ENCODE assay signal across 9 cellular contexts in the genomic region with DNA sequence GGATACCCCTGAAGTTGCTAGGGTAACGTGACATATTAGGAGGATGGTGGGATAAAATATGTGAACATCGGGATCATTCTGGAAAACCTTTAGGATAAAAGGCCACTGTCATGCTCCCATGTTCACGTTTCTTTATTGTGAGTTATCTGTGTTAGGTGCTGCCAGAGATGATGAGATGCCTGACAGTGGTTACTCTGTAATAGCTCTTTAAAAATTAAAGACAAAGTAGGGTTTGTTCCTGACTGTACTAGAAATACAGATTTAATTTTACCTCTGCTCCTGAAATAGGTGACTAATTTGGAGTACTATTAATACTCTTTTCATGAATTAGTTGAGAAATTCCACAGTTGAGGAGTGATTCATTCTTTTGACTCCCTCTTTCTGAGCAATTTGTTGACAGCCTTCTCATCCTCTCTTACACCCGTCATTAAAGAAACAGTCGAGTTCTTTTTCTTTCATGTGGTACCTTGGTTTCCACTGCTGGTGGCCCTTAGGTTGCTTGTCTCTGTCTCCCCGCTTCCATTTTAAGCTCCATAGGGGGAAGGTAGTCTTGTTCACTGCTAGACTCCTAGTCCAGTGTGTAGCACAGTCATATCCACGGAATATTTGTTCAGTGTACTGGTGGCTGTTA. TPM values are rescaled to one million over a fixed set of nuclear protein-coding genes. Genes with fewer than 3 reads are reported as not detected.
DNase-seq lines count a peak whose midpoint lies in the region; ATAC-seq and TF ChIP-seq lines count a peak whose summit lies in the region.
"Had no signal": no experiment of that assay in that cellular context is flagged by ENCODE, and none has a peak within 500 bp of the region (broad histone marks: within the 10 kb centered on the region; RNA-seq: fewer than 3 reads in every experiment).

No MANE protein-coding gene starts in this region.

- intact Hi-C loops in colonic mucosa (cut with DNase I) = loop anchor here (10.0 kb wide), 1 partner anchor 46 kb away; no protein-coding TSS in a partner anchor

- CTCF ChIA-PET in T-cell (lab: Charles Lee) = interaction anchor here (0.6 to 4.7 kb wide), 15 partner anchors 9 to 190 kb away, joined by 3 to 32 read pairs (median 5); a partner anchor contains a TSS

- peaks cover 43 to 95% (median 91%) of the 10 kb centered on the region in 11 experiments for H3K36me3 ChIP-seq in BLaER1 treated with 17β-estradiol and CSF1 and Interleukin-3, amounts not matched to agents 10 nM and 100 nM
- H3K36me3 ChIP-seq in colonic mucosa = no peaks in the 10 kb centered on the region
- peaks cover 36% of the 10 kb centered on the region for H3K36me3 ChIP-seq in osteoblast (ENCODE audit: insufficient read depth, low read length)

- ATAC-seq in T-cell (replicated peaks in 1 of 4) (peak; percentile 84 to 87 (median 86)), HG02852 (IDR thresholded peaks at IDR 0.05; ENCODE audit: unreplicated experiment) (no peak), HG03565 (IDR thresholded peaks at IDR 0.05; ENCODE audit: unreplicated experiment) (no peak)

- no peaks in the 10 kb centered on the region for H3K9me3 ChIP-seq in BLaER1 treated with 17β-estradiol and CSF1 and Interleukin-3, amounts not matched to agents 10 nM and 100 nM (replicated peaks in 1 of 11)
- H3K9me3 ChIP-seq in colonic mucosa (no peaks in the 10 kb centered on the region), osteoblast (ENCODE audit: low read depth, low read length) (no peaks in the 10 kb centered on the region)

- peak overlapping the region; percentile 29 to 80 (median 61) for H3K4me3 Mint-ChIP-seq in T-cell

- peaks cover 63 to 70% (median 63%) of the 10 kb centered on the region in 3 donors for H3K4me1 Mint-ChIP-seq in T-cell

- POLR2A ChIA-PET in T-cell (lab: Charles Lee) = interaction anchor here (0.5 to 1.2 kb wide), 7 partner anchors 19 to 119 kb away, joined by 3 to 11 read pairs (median 3); a partner anchor contains a TSS

- H3K27ac ChIP-seq in BLaER1 treated with 17β-estradiol and CSF1 and Interleukin-3, amounts not matched to agents 10 nM and 100 nM = peak overlapping the region in 10 of 11 experiments; percentile 58 to 88 (median 82); a peak in 19 of 22 replicates
- H3K27ac ChIP-seq in colonic mucosa = peak overlapping the region; percentile 84
- peak overlapping the region; percentile 88 for H3K27ac ChIP-seq in osteoblast (ENCODE audit: low read depth, low read length)

- peak overlapping the region; percentile 15 to 78 (median 68); a peak in 18 of 22 replicates for H3K9ac ChIP-seq in BLaER1 treated with 17β-estradiol and CSF1 and Interleukin-3, amounts not matched to agents 10 nM and 100 nM
- H3K9ac ChIP-seq in colonic mucosa (ENCODE audit: low read depth in 2 of 2, low read length in 2 of 2) = peak overlapping the region; percentile 60 to 84

- peaks cover 32% of the 10 kb centered on the region for H3K79me2 ChIP-seq in osteoblast (ENCODE audit: insufficient read depth, low read length)

- DNase-seq in T-cell (peak in 27 of 34 experiments; percentile 10 to 51 (median 33)), colonic mucosa (no peak), osteoblast (ENCODE audit: insufficient read length, low spot score, missing footprints) (peak; percentile 81), SIG-M5 (lab: John Stamatoyannopoulos, UW) (no peak), NCI-H1105 treated with DMSO at 0.1 percent for 48 hours (lab: John Stamatoyannopoulos, UW) (no peak)
- DNase-seq: NCI-H345 had no signal

- H3K27ac Mint-ChIP-seq in T-cell = peak overlapping the region; percentile 92 to 94

- H3K4me3 ChIP-seq in BLaER1 treated with 17β-estradiol and CSF1 and Interleukin-3, amounts not matched to agents 10 nM and 100 nM = peak overlapping the region in 4 of 10 experiments; percentile 14 to 52 (median 32); a peak in 4 of 20 replicates
- no peak overlapping the region for H3K4me3 ChIP-seq in colonic mucosa
- no peak overlapping the region for H3K4me3 ChIP-seq in osteoblast (ENCODE audit: insufficient read depth, low read length)

- H3K9me3 Mint-ChIP-seq in T-cell = no peaks in the 10 kb centered on the region

- no peaks in the 10 kb centered on the region for H3K27me3 ChIP-seq in BLaER1 treated with 17β-estradiol and CSF1 and Interleukin-3, amounts not matched to agents 10 nM and 100 nM
- H3K27me3 ChIP-seq in colonic mucosa (no peaks in the 10 kb centered on the region), osteoblast (ENCODE audit: insufficient read depth, low read length) (no peaks in the 10 kb centered on the region)

- H3K4me1 ChIP-seq in BLaER1 treated with 17β-estradiol and CSF1 and Interleukin-3, amounts not matched to agents 10 nM and 100 nM = peaks cover 47 to 76% (median 66%) of the 10 kb centered on the region in 10 experiments
- H3K4me1 ChIP-seq in colonic mucosa (peaks cover 22% of the 10 kb centered on the region), osteoblast (ENCODE audit: insufficient read depth, low read length) (peaks cover 40% of the 10 kb centered on the region)

- peak overlapping the region; percentile 86 to 98 (median 95) for H3K4me2 ChIP-seq in BLaER1 treated with 17β-estradiol and CSF1 and Interleukin-3, amounts not matched to agents 10 nM and 100 nM
- peak overlapping the region; percentile 47 for H3K4me2 ChIP-seq in osteoblast (ENCODE audit: insufficient read depth, low read length)

- H2AFZ ChIP-seq in osteoblast (ENCODE audit: low read length) = no peak overlapping the region

- TF ChIP-seq CTCF in colonic mucosa (IDR thresholded peaks at IDR 0.05) (no peak), osteoblast (IDR thresholded peaks at IDR 0.05; ENCODE audit: extremely low read depth, low read depth, low read length) (no peak)

- H4K20me1 ChIP-seq in BLaER1 treated with 17β-estradiol and CSF1 and Interleukin-3, amounts not matched to agents 10 nM and 100 nM = peaks cover 9 to 68% (median 34%) of the 10 kb centered on the region in 11 experiments; a peak in 20 of 22 replicates
- H4K20me1 ChIP-seq in osteoblast (ENCODE audit: insufficient read depth, low read length) = no peaks in the 10 kb centered on the region

- no peaks in the 10 kb centered on the region for H3K27me3 Mint-ChIP-seq in T-cell

- H3K36me3 Mint-ChIP-seq in T-cell = peaks cover 14% of the 10 kb centered on the region

RNA-seq across cellular contexts. Expression of a gene that starts 28.4 kb away (rescaled TPM):
- total RNA-seq in T-cell (10 to 100 TPM; 42.6 to 54.9 (median 44.0) TPM), colonic mucosa (10 to 100 TPM; 64.5 to 92.0 TPM), osteoblast (99.9 and 105 TPM in 2 replicates)

RNA-seq across cellular contexts. Expression of a gene that starts 45.4 kb away (rescaled TPM):
- total RNA-seq in T-cell = 10 to 100 TPM; 64.0 to 81.4 (median 72.3) TPM
- total RNA-seq in colonic mucosa = 10 to 100 TPM; 27.2 to 62.2 TPM
- total RNA-seq in osteoblast = 10.9 and 14.1 TPM in 2 replicates

Comparison
In these comparisons a context has a peak if more than half of its experiments do, and no peak if none do; other contexts are left out.
1. ATAC-seq: peak in T-cell (4 of 4); none in HG02852 (single experiment) and HG03565 (single experiment).
2. DNase-seq: peak in T-cell (27 of 34) and osteoblast (single experiment); none in colonic mucosa (single experiment), SIG-M5 (single experiment) and NCI-H1105 treated with DMSO at 0.1 percent for 48 hours (single experiment).
3. Peak in every context shown above with its lines, with median percentiles within 50 percentile points of each other: H3K27ac ChIP-seq.